In genomic region chr3:66362541-66362941, GRCh38 we compare ENCODE assay signal across 14 cellular contexts.
DNase-seq lines count a peak whose midpoint lies in the region; TF ChIP-seq lines count a peak whose summit lies in the region.
"Had no signal": no experiment of that assay in that cellular context is flagged by ENCODE, and none has a peak within 500 bp of the region (broad histone marks: within the 10 kb centered on the region; RNA-seq: fewer than 3 reads in every experiment).

No MANE protein-coding gene starts in this region.

- H2AFZ ChIP-seq in osteoblast (ENCODE audit: low read length): no peak overlapping the region

- POLR2A ChIA-PET in BJ (lab: Charles Lee) (no interaction called here), GM10248 (lab: Yijun Ruan, JAX) (no interaction called here)

- no peak for TF ChIP-seq CTCF in BJ (IDR thresholded peaks at IDR 0.05; ENCODE audit: insufficient read depth, low read depth, low read length)
- TF ChIP-seq CTCF in fibroblast of the aortic adventitia (IDR thresholded peaks at IDR 0.05; ENCODE audit: insufficient read depth, low read length): no peak
- no peak for TF ChIP-seq CTCF in osteoblast (IDR thresholded peaks at IDR 0.05; ENCODE audit: extremely low read depth, low read depth, low read length)
- no peak for TF ChIP-seq CTCF in GM10248 (IDR thresholded peaks at IDR 0.05; ENCODE audit: control extremely low read depth, extremely low read depth, low read depth, missing control alignments)

- H3K4me1 ChIP-seq in osteoblast (ENCODE audit: insufficient read depth, low read length): peaks cover 12% of the 10 kb centered on the region
- H3K4me1 ChIP-seq: gastroesophageal sphincter had no signal

- CTCF ChIA-PET in BJ (lab: Yijun Ruan, JAX) (interaction anchor here (1.0 kb wide), 1 partner anchor 15 kb away, joined by 3 read pairs; no protein-coding TSS in a partner anchor), GM10248 (lab: Yijun Ruan, JAX) (interaction anchor here (1.0 to 2.4 kb wide), 4 partner anchors 9 to 459 kb away, joined by 3 to 11 read pairs (median 4); no protein-coding TSS in a partner anchor)

- no peaks in the 10 kb centered on the region for H3K79me2 ChIP-seq in osteoblast (ENCODE audit: insufficient read depth, low read length)

- no peaks in the 10 kb centered on the region for H3K27me3 ChIP-seq in BJ (ENCODE audit: control insufficient read depth, insufficient read depth, low read length)
- no peaks in the 10 kb centered on the region for H3K27me3 ChIP-seq in osteoblast (ENCODE audit: insufficient read depth, low read length)
- H3K27me3 ChIP-seq: BLaER1 treated with 17β-estradiol and CSF1 and Interleukin-3, amounts not matched to agents 10 nM and 100 nM; gastroesophageal sphincter had no signal

- no peaks in the 10 kb centered on the region for H3K36me3 ChIP-seq in BJ (ENCODE audit: control insufficient read depth, insufficient read depth, low read length)
- no peaks in the 10 kb centered on the region for H3K36me3 ChIP-seq in SK-N-MC (ENCODE audit: insufficient read depth, low read length)
- H3K36me3 ChIP-seq in osteoblast (ENCODE audit: insufficient read depth, low read length): no peaks in the 10 kb centered on the region
- H3K36me3 ChIP-seq: BLaER1 treated with 17β-estradiol and CSF1 and Interleukin-3, amounts not matched to agents 10 nM and 100 nM; gastroesophageal sphincter had no signal

- H3K9me3 ChIP-seq in SK-N-MC (ENCODE audit: low read depth, low read length) (no peaks in the 10 kb centered on the region), osteoblast (ENCODE audit: low read depth, low read length) (no peaks in the 10 kb centered on the region)
- H3K9me3 ChIP-seq: BLaER1 treated with 17β-estradiol and CSF1 and Interleukin-3, amounts not matched to agents 10 nM and 100 nM; gastroesophageal sphincter had no signal

- H4K20me1 ChIP-seq in osteoblast (ENCODE audit: insufficient read depth, low read length): no peaks in the 10 kb centered on the region
- H4K20me1 ChIP-seq: BLaER1 treated with 17β-estradiol and CSF1 and Interleukin-3, amounts not matched to agents 10 nM and 100 nM had no signal

- H3K9ac ChIP-seq in SK-N-MC (ENCODE audit: insufficient read length): no peak overlapping the region
- H3K9ac ChIP-seq: BLaER1 treated with 17β-estradiol and CSF1 and Interleukin-3, amounts not matched to agents 10 nM and 100 nM had no signal

- DNase-seq in BJ (ENCODE audit: low read depth): peak; percentile 50
- DNase-seq in SK-N-MC (ENCODE audit: low read depth, low spot score): no peak
- peak; percentile 51 for DNase-seq in fibroblast of the aortic adventitia (ENCODE audit: low read depth)
- no peak for DNase-seq in osteoblast (ENCODE audit: insufficient read length, low spot score, missing footprints)
- DNase-seq in NCI-H1092 treated with DMSO at 0.1 percent for 48 hours (lab: John Stamatoyannopoulos, UW): no peak
- DNase-seq in SK-N-DZ (ENCODE audit: low spot score): no peak
- no peak for DNase-seq in stimulated activated CD4-positive, alpha-beta T cell treated with anti-CD3 and anti-CD28 coated beads, Interleukin-4, amount 100 ng/mL, for 4 hours
- no peak for DNase-seq in GM10248 (ENCODE audit: extremely low spot score)
- DNase-seq: activated naive CD8-positive, alpha-beta T cell treated with anti-CD3 and anti-CD28 coated beads for 36 hours; DND-41; NCI-H2081; stimulated activated CD4-positive, alpha-beta T cell treated with anti-CD3 and anti-CD28 coated beads, Interleukin-15, amount 100 ng/mL, for 24 hours had no signal

- peak overlapping the region; percentile 50; the same call in 1 of the 2 replicates for H3K27ac ChIP-seq in SK-N-MC
- H3K27ac ChIP-seq in osteoblast (ENCODE audit: low read depth, low read length): peak overlapping the region; percentile 46
- H3K27ac ChIP-seq: BLaER1 treated with 17β-estradiol and CSF1 and Interleukin-3, amounts not matched to agents 10 nM and 100 nM had no signal

- H3K4me3 ChIP-seq in BJ (ENCODE audit: low read depth, low read length): no peak overlapping the region
- no peak overlapping the region for H3K4me3 ChIP-seq in SK-N-MC
- H3K4me3 ChIP-seq in fibroblast of the aortic adventitia (ENCODE audit: low read depth, low read length): no peak overlapping the region
- no peak overlapping the region for H3K4me3 ChIP-seq in osteoblast (ENCODE audit: insufficient read depth, low read length)
- H3K4me3 ChIP-seq: BLaER1 treated with 17β-estradiol and CSF1 and Interleukin-3, amounts not matched to agents 10 nM and 100 nM; gastroesophageal sphincter had no signal

- no peak overlapping the region for H3K4me2 ChIP-seq in osteoblast (ENCODE audit: insufficient read depth, low read length)
- H3K4me2 ChIP-seq: BLaER1 treated with 17β-estradiol and CSF1 and Interleukin-3, amounts not matched to agents 10 nM and 100 nM had no signal

Comparison
In these comparisons a context has a peak if more than half of its experiments do, and no peak if none do; other contexts are left out.
1. DNase-seq: peak in BJ (single experiment) and fibroblast of the aortic adventitia (single experiment); none in SK-N-MC (single experiment), osteoblast (single experiment), NCI-H1092 treated with DMSO at 0.1 percent for 48 hours (single experiment), SK-N-DZ (single experiment), stimulated activated CD4-positive, alpha-beta T cell treated with anti-CD3 and anti-CD28 coated beads, Interleukin-4, amount 100 ng/mL, for 4 hours (0 of 2) and GM10248 (single experiment).